In the genomic region with DNA sequence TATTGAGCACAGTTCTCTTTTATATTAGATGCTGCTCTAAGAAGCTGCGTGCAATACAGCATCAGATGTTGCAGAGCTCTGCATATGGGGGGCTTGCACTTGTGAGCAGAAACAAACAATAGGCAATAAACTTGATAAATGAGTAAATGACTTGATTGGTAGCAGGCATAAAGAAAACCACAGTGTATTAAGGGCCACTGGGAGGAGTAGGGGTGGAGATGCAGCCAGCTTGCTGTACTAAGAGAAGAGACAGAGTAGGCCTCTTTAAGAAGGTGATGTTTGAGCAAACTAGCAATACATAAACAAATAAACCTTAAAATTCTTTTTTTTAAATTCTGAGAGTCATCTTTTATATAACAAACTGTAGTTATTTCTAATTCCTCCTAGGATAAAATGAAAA, we compare ENCODE assay signal across 1 cellular context.
TF ChIP-seq lines count a peak whose summit lies in the region.

No MANE protein-coding gene starts in this region.

TF ChIP-seq in SK-N-SH, 30 proteins besides CTCF, POLR2A, EP300 and RAD21 (continued from another document):
- TF ChIP-seq YY1 (IDR thresholded peaks at IDR 0.05; ENCODE audit: low read depth) (no peak), SMC3 (IDR thresholded peaks at IDR 0.05; ENCODE audit: low read depth, low read length) (no peak), SIN3A (IDR thresholded peaks at IDR 0.05; ENCODE audit: borderline replicate concordance, low read depth, low read length) (no peak), EZH2phosphoT487 (IDR thresholded peaks at IDR 0.05; ENCODE audit: borderline replicate concordance, low read depth) (no peak), RFX5 (IDR thresholded peaks at IDR 0.05; ENCODE audit: low read length) (no peak), FOSL2 (IDR thresholded peaks at IDR 0.05; ENCODE audit: borderline replicate concordance, low read depth) (no peak)
- TF ChIP-seq, protein P1, sequence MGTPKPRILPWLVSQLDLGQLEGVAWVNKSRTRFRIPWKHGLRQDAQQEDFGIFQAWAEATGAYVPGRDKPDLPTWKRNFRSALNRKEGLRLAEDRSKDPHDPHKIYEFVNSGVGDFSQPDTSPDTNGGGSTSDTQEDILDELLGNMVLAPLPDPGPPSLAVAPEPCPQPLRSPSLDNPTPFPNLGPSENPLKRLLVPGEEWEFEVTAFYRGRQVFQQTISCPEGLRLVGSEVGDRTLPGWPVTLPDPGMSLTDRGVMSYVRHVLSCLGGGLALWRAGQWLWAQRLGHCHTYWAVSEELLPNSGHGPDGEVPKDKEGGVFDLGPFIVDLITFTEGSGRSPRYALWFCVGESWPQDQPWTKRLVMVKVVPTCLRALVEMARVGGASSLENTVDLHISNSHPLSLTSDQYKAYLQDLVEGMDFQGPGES (IDR thresholded peaks at IDR 0.05; ENCODE audit: low read depth, low read length), result no peak
